ENCODE assay signal across 21 cellular contexts in genomic region chr7:67022501-67022900, GRCh38. TPM values are rescaled to one million over a fixed set of nuclear protein-coding genes. Genes with fewer than 3 reads are reported as not detected.
DNase-seq lines count a peak whose midpoint lies in the region; ATAC-seq and TF ChIP-seq lines count a peak whose summit lies in the region.
"Had no signal": no experiment of that assay in that cellular context is flagged by ENCODE, and none has a peak within 500 bp of the region (broad histone marks: within the 10 kb centered on the region; RNA-seq: fewer than 3 reads in every experiment).

No MANE protein-coding gene starts in this region.

- H3K36me3 ChIP-seq in esophagus muscularis mucosa (peaks cover 18 to 84% (median 58%) of the 10 kb centered on the region in 4 donors), gastrocnemius medialis (peaks cover 4 to 44% of the 10 kb centered on the region in 2 donors), prostate gland (peaks cover 0 to 6% of the 10 kb centered on the region in 2 donors), SK-N-SH (replicated peaks in 1 of 2; ENCODE audit: control insufficient read depth in 1 of 2, insufficient read depth in 2 of 2, low read length in 1 of 2) (peaks cover 11 to 35% of the 10 kb centered on the region in 2 experiments)

- in situ Hi-C loops in gastrocnemius medialis (cut with MboI; ENCODE audit: low sequenced_read_pairs in 4 of 4): no loop called here

- WGBS in esophagus muscularis mucosa: 51% methylated on average over 3 of the region's 3 CpGs
- WGBS in prostate gland: 77% methylated on average over 3 of the region's 3 CpGs
- WGBS in SK-N-SH (ENCODE audit: low lambda C conversion rate): 93% methylated on average over 3 of the region's 3 CpGs

- H3K9me3 ChIP-seq in esophagus muscularis mucosa: no peaks in the 10 kb centered on the region
- H3K9me3 ChIP-seq in gastrocnemius medialis: no peaks in the 10 kb centered on the region
- H3K9me3 ChIP-seq in prostate gland: no peaks in the 10 kb centered on the region
- no peaks in the 10 kb centered on the region for H3K9me3 ChIP-seq in SK-N-SH
- H3K9me3 ChIP-seq: tibial nerve had no signal

- no peak for TF ChIP-seq EP300 in esophagus muscularis mucosa (IDR thresholded peaks at IDR 0.05)
- TF ChIP-seq EP300 in SK-N-SH (IDR thresholded peaks at IDR 0.05; ENCODE audit: borderline replicate concordance in 1 of 2, low read depth in 1 of 2, low read length in 1 of 2): no peak

- peak; percentile 87 for ATAC-seq in left ventricle myocardium superior
- ATAC-seq in gastrocnemius medialis: peak; percentile 82 to 87
- ATAC-seq in HG03565 (IDR thresholded peaks at IDR 0.05; ENCODE audit: unreplicated experiment): no peak
- ATAC-seq: left lobe of liver, T-cell had no signal

- no peaks in the 10 kb centered on the region for H3K9me2 ChIP-seq in SK-N-SH

- H3K9ac ChIP-seq in SK-N-SH: no peak overlapping the region

- H3K27me3 ChIP-seq in esophagus muscularis mucosa: no peaks in the 10 kb centered on the region
- no peaks in the 10 kb centered on the region for H3K27me3 ChIP-seq in gastrocnemius medialis
- H3K27me3 ChIP-seq in prostate gland (replicated peaks; ENCODE audit: insufficient read depth): no peaks in the 10 kb centered on the region
- no peaks in the 10 kb centered on the region for H3K27me3 ChIP-seq in SK-N-SH (ENCODE audit: insufficient read depth)
- H3K27me3 ChIP-seq: tibial nerve had no signal

- POLR2A ChIA-PET in SK-N-SH (lab: Yijun Ruan, JAX): no interaction called here

- TF ChIP-seq CTCF in esophagus muscularis mucosa (IDR thresholded peaks at IDR 0.05) (no peak), gastrocnemius medialis (IDR thresholded peaks at IDR 0.05 in 4 of 5, conservative IDR thresholded peaks at IDR 0.05 in 1 of 5) (no peak), prostate gland (IDR thresholded peaks at IDR 0.05) (no peak), SK-N-SH (IDR thresholded peaks at IDR 0.05) (no peak)

- peaks cover 33% of the 10 kb centered on the region for H3F3A ChIP-seq in SK-N-SH (replicated peaks; ENCODE audit: insufficient read depth)

- H2AFZ ChIP-seq in SK-N-SH (ENCODE audit: low read depth): no peak overlapping the region

- H3K4me2 ChIP-seq in SK-N-SH: no peak overlapping the region

- H3K4me3 ChIP-seq in esophagus muscularis mucosa (no peak overlapping the region), gastrocnemius medialis (no peak overlapping the region), prostate gland (no peak overlapping the region), SK-N-SH (ENCODE audit: low read depth in 2 of 2, low read length in 1 of 2) (no peak overlapping the region)
- H3K4me3 ChIP-seq: tibial nerve had no signal

- H4K20me1 ChIP-seq in SK-N-SH (ENCODE audit: insufficient read depth): no peaks in the 10 kb centered on the region

- CTCF ChIA-PET in SK-N-SH (lab: Yijun Ruan, JAX): no interaction called here

- no peak for TF ChIP-seq RAD21 in SK-N-SH (IDR thresholded peaks at IDR 0.05; ENCODE audit: low read length)

- peak; percentile 12 for DNase-seq in GM03348 (ENCODE audit: low spot score)
- no peak for DNase-seq in esophagus muscularis mucosa (ENCODE audit: extremely low spot score)
- no peak for DNase-seq in left ventricle myocardium superior
- no peak for DNase-seq in gastrocnemius medialis
- no peak for DNase-seq in prostate gland (ENCODE audit: low spot score)
- DNase-seq in SK-N-SH: no peak
- DNase-seq: activated CD4-positive, alpha-beta T cell treated with anti-CD3 and anti-CD28 coated beads for 4 hours; activated gamma-delta T cell; amniotic stem cell; caudate nucleus; DMS79; NCI-H1417 treated with DMSO at 0.1 percent for 48 hours; NCI-H69; stimulated activated CD4-positive, alpha-beta T cell treated with anti-CD3 and anti-CD28 coated beads, Interleukin-1b, Interleukin-23, amount 100 ng/mL, for 48 hours; stimulated activated naive CD4-positive, alpha-beta T cell; T-cell had no signal

- intact Hi-C loops in esophagus muscularis mucosa (cut with DNase I) (no loop called here), left ventricle myocardium superior (cut with micrococcal nuclease) (no loop called here), gastrocnemius medialis (cut with DNase I; ENCODE audit: low total_unique reads) (no loop called here), prostate gland (cut with DNase I) (no loop called here)

- H3K79me2 ChIP-seq in SK-N-SH (ENCODE audit: insufficient read depth): peaks cover 16% of the 10 kb centered on the region; the same call in 1 of the 2 replicates

- H3K27ac ChIP-seq in esophagus muscularis mucosa (replicated peaks in 1 of 4) (peak overlapping the region; percentile 50 to 77 (median 54)), gastrocnemius medialis (peak overlapping the region in 3 of 4 donors; percentile 45 to 60 (median 47)), prostate gland (no peak overlapping the region), SK-N-SH (ENCODE audit: low read depth in 2 of 2, low read length in 1 of 2) (0 out of 4 replicates have a peak overlapping the region, but pooled peaks of 1 of the 2 experiments have one; percentile 4)
- H3K27ac ChIP-seq: epithelial cell of prostate, HL-60, tibial nerve had no signal

- peaks cover 11 to 16% (median 14%) of the 10 kb centered on the region in 4 donors for H3K4me1 ChIP-seq in esophagus muscularis mucosa
- peaks cover 5 to 9% of the 10 kb centered on the region in 2 donors for H3K4me1 ChIP-seq in gastrocnemius medialis
- H3K4me1 ChIP-seq in prostate gland (replicated peaks): no peaks in the 10 kb centered on the region
- H3K4me1 ChIP-seq in SK-N-SH (ENCODE audit: control insufficient read depth in 1 of 2, insufficient read depth in 2 of 2, low read depth in 1 of 2, low read length in 1 of 2): peaks cover 0 to 20% of the 10 kb centered on the region in 2 experiments; a peak in 2 of 4 replicates
- H3K4me1 ChIP-seq: tibial nerve had no signal

- TF ChIP-seq POLR2A in esophagus muscularis mucosa (IDR thresholded peaks at IDR 0.05; ENCODE audit: low read depth) (no peak), gastrocnemius medialis (IDR thresholded peaks at IDR 0.05) (no peak), prostate gland (IDR thresholded peaks at IDR 0.05) (no peak)

TF ChIP-seq in SK-N-SH, 30 proteins besides CTCF, POLR2A, EP300 and RAD21:
- TF ChIP-seq USF2 (IDR thresholded peaks at IDR 0.05; ENCODE audit: borderline replicate concordance, low read depth, low read length) (no peak), TAF1 (IDR thresholded peaks at IDR 0.05; ENCODE audit: borderline replicate concordance, low read depth, low read length) (no peak), TEAD4 (IDR thresholded peaks at IDR 0.05; ENCODE audit: borderline replicate concordance, insufficient read depth) (no peak), JUND (IDR thresholded peaks at IDR 0.05) (no peak)
- TF ChIP-seq, protein P1, sequence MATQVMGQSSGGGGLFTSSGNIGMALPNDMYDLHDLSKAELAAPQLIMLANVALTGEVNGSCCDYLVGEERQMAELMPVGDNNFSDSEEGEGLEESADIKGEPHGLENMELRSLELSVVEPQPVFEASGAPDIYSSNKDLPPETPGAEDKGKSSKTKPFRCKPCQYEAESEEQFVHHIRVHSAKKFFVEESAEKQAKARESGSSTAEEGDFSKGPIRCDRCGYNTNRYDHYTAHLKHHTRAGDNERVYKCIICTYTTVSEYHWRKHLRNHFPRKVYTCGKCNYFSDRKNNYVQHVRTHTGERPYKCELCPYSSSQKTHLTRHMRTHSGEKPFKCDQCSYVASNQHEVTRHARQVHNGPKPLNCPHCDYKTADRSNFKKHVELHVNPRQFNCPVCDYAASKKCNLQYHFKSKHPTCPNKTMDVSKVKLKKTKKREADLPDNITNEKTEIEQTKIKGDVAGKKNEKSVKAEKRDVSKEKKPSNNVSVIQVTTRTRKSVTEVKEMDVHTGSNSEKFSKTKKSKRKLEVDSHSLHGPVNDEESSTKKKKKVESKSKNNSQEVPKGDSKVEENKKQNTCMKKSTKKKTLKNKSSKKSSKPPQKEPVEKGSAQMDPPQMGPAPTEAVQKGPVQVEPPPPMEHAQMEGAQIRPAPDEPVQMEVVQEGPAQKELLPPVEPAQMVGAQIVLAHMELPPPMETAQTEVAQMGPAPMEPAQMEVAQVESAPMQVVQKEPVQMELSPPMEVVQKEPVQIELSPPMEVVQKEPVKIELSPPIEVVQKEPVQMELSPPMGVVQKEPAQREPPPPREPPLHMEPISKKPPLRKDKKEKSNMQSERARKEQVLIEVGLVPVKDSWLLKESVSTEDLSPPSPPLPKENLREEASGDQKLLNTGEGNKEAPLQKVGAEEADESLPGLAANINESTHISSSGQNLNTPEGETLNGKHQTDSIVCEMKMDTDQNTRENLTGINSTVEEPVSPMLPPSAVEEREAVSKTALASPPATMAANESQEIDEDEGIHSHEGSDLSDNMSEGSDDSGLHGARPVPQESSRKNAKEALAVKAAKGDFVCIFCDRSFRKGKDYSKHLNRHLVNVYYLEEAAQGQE (IDR thresholded peaks at IDR 0.05; ENCODE audit: low read depth, low read length): no peak

RNA-seq across cellular contexts. Expression of gene TYW1, which starts 25.9 kb away (rescaled TPM):
- 10 to 100 TPM; 10.7 to 14.2 (median 13.0) TPM for total RNA-seq in esophagus muscularis mucosa
- total RNA-seq in left ventricle myocardium superior: 12.8 TPM
- 10 to 100 TPM; 15.4 to 33.8 (median 19.7) TPM for total RNA-seq in gastrocnemius medialis
- total RNA-seq in prostate gland: 10 to 100 TPM; 24.6 to 30.6 TPM
- polyA plus RNA-seq in SK-N-SH (2012; rRNA removed): 15.0 and 20.8 TPM in 2 replicates
- polyA plus RNA-seq in SK-N-SH (2012; cell fraction: cytosol; rRNA removed): 19.9 and 20.2 TPM in 2 replicates
- 13.9 and 20.2 TPM in 2 replicates for polyA plus RNA-seq in SK-N-SH (2012; cell fraction: nucleus; rRNA removed)

RNA-seq across cellular contexts. Expression of gene SBDS, which starts 27.1 kb away (rescaled TPM):
- total RNA-seq in esophagus muscularis mucosa (100 to 1,000 TPM; 198 to 293 (median 264) TPM), left ventricle myocardium superior (208 TPM), gastrocnemius medialis (100 to 1,000 TPM; 226 to 391 (median 235) TPM), prostate gland (10 to 100 TPM; 58.6 to 94.0 TPM)
- 49.5 and 59.2 TPM in 2 replicates for polyA plus RNA-seq in SK-N-SH (2012; rRNA removed)
- polyA plus RNA-seq in SK-N-SH (2012; cell fraction: cytosol; rRNA removed): 67.7 and 89.6 TPM in 2 replicates
- 21.6 and 33.3 TPM in 2 replicates for polyA plus RNA-seq in SK-N-SH (2012; cell fraction: nucleus; rRNA removed)

Comparison
In these comparisons a context has a peak if more than half of its experiments do, and no peak if none do; other contexts are left out.
1. H3K27ac ChIP-seq: peak in esophagus muscularis mucosa (4 of 4) and gastrocnemius medialis (3 of 4); none in prostate gland (0 of 2).